ENCODE assay signal across 8 cellular contexts in the genomic region with DNA sequence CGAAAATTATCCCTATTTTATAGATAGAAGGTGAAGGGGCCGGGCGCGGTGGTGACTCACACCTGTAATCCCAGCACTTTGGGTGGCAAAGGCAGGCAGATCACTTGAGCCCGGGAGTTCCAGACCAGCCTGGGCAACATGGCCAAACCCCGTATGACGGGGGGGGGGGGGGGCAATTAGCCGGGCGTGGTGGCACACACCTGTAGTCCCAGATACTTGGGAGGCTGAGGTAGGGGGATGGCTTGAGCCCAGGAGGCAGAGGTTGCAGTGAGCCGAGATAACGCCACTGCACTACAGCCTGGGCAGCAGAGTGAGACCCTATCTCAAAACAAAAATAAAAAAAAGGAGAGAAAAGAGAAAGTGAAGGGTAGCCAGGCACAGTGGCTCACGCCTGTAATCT. TPM values are rescaled to one million over a fixed set of nuclear protein-coding genes. Genes with fewer than 3 reads are reported as not detected.
DNase-seq lines count a peak whose midpoint lies in the region; ATAC-seq and TF ChIP-seq lines count a peak whose summit lies in the region.

No MANE protein-coding gene starts in this region.

- H3K27ac ChIP-seq in C4-2B = peak overlapping the region; percentile 96
- H3K27ac ChIP-seq in coronary artery = no peak overlapping the region
- no peak overlapping the region for H3K27ac ChIP-seq in neural cell (ENCODE audit: low read length)

- peaks cover 5% of the 10 kb centered on the region for H3F3A ChIP-seq in neural cell (ENCODE audit: insufficient read depth, low read length, poor library complexity, severe bottlenecking)

- no peak for DNase-seq in LNCaP clone FGC (ENCODE audit: low read depth)
- no peak for DNase-seq in coronary artery (ENCODE audit: low spot score)
- no peak for DNase-seq in NCI-H524 (lab: John Stamatoyannopoulos, UW)
- DNase-seq in effector CD4-positive, alpha-beta T cell = no peak
- DNase-seq in stimulated activated CD4-positive, alpha-beta T cell treated with anti-CD3 and anti-CD28 coated beads, Interleukin-4, amount 100 ng/mL, for 4 hours = no peak

- H3K9me3 ChIP-seq in neural cell (ENCODE audit: low read length) = no peaks in the 10 kb centered on the region

- no peaks in the 10 kb centered on the region for H3K36me3 ChIP-seq in neural cell (ENCODE audit: insufficient read depth, low read length)

- TF ChIP-seq EP300 in neural cell (conservative IDR thresholded peaks at IDR 0.05; ENCODE audit: poor library complexity, severe bottlenecking) = no peak

- H3K27me3 ChIP-seq in neural cell (ENCODE audit: insufficient read depth, low read depth, low read length) = no peaks in the 10 kb centered on the region

- no peak for TF ChIP-seq RAD21 in neural cell (conservative IDR thresholded peaks at IDR 0.05)

- no peak overlapping the region for H2AFZ ChIP-seq in neural cell (ENCODE audit: low read depth, low read length)

- TF ChIP-seq CTCF in C4-2B (conservative IDR thresholded peaks at IDR 0.05) = no peak
- TF ChIP-seq CTCF in LNCaP clone FGC (IDR thresholded peaks at IDR 0.05; ENCODE audit: control insufficient read depth, extremely low read depth, insufficient read depth) = no peak
- no peak for TF ChIP-seq CTCF in coronary artery (IDR thresholded peaks at IDR 0.05)
- no peak for TF ChIP-seq CTCF in neural cell (IDR thresholded peaks at IDR 0.05; ENCODE audit: poor library complexity, severe bottlenecking)

- H3K9me2 ChIP-seq in neural cell (ENCODE audit: insufficient read depth, low read length) = no peaks in the 10 kb centered on the region

- H3K79me2 ChIP-seq in neural cell (replicated peaks; ENCODE audit: insufficient read depth, low read length) = peaks cover 42% of the 10 kb centered on the region

- H3K9ac ChIP-seq in neural cell (ENCODE audit: low read length) = no peak overlapping the region

- ATAC-seq in GM18867 (IDR thresholded peaks at IDR 0.05; ENCODE audit: unreplicated experiment) = no peak

- H3K4me3 ChIP-seq in LNCaP clone FGC (ENCODE audit: low read depth, low read length) = peak overlapping the region; percentile 71
- H3K4me3 ChIP-seq in coronary artery = peak overlapping the region; percentile 89
- H3K4me3 ChIP-seq in neural cell (ENCODE audit: low read length) = peak overlapping the region; percentile 81

- H3K4me2 ChIP-seq in neural cell (ENCODE audit: low read length) = peak overlapping the region; percentile 79

- no peaks in the 10 kb centered on the region for H4K20me1 ChIP-seq in neural cell (ENCODE audit: insufficient read depth)

TF ChIP-seq in neural cell, 6 proteins besides CTCF, POLR2A, EP300 and RAD21:
- TF ChIP-seq SMC3 (conservative IDR thresholded peaks at IDR 0.05; ENCODE audit: poor library complexity) = no peak
- no peak for TF ChIP-seq EZH2 (IDR thresholded peaks at IDR 0.05; ENCODE audit: borderline replicate concordance, insufficient read depth, low read length, poor library complexity, severe bottlenecking)
- TF ChIP-seq POLR2AphosphoS5 (IDR thresholded peaks at IDR 0.05) = no peak
- TF ChIP-seq MXI1 (conservative IDR thresholded peaks at IDR 0.05; ENCODE audit: poor library complexity, severe bottlenecking) = no peak
- TF ChIP-seq, protein P1, sequence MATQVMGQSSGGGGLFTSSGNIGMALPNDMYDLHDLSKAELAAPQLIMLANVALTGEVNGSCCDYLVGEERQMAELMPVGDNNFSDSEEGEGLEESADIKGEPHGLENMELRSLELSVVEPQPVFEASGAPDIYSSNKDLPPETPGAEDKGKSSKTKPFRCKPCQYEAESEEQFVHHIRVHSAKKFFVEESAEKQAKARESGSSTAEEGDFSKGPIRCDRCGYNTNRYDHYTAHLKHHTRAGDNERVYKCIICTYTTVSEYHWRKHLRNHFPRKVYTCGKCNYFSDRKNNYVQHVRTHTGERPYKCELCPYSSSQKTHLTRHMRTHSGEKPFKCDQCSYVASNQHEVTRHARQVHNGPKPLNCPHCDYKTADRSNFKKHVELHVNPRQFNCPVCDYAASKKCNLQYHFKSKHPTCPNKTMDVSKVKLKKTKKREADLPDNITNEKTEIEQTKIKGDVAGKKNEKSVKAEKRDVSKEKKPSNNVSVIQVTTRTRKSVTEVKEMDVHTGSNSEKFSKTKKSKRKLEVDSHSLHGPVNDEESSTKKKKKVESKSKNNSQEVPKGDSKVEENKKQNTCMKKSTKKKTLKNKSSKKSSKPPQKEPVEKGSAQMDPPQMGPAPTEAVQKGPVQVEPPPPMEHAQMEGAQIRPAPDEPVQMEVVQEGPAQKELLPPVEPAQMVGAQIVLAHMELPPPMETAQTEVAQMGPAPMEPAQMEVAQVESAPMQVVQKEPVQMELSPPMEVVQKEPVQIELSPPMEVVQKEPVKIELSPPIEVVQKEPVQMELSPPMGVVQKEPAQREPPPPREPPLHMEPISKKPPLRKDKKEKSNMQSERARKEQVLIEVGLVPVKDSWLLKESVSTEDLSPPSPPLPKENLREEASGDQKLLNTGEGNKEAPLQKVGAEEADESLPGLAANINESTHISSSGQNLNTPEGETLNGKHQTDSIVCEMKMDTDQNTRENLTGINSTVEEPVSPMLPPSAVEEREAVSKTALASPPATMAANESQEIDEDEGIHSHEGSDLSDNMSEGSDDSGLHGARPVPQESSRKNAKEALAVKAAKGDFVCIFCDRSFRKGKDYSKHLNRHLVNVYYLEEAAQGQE (IDR thresholded peaks at IDR 0.05; ENCODE audit: borderline replicate concordance) = no peak
- no peak for TF ChIP-seq TAF1 (IDR thresholded peaks at IDR 0.05; ENCODE audit: low read depth)

RNA-seq across cellular contexts. Expression of a gene that starts 1.4 kb away (rescaled TPM):
- 114 and 115 TPM in 2 replicates for polyA plus RNA-seq in neural cell
- polyA minus RNA-seq in neural cell = 75.2 and 86.0 TPM in 2 replicates

RNA-seq across cellular contexts. Expression of a gene that starts 1.5 kb away (rescaled TPM):
- polyA plus RNA-seq in neural cell = 2.8 and 8.4 TPM in 2 replicates
- polyA minus RNA-seq in neural cell = 8.3 and 9.0 TPM in 2 replicates
